ENCODE assay signal across 8 cellular contexts in the genomic region with DNA sequence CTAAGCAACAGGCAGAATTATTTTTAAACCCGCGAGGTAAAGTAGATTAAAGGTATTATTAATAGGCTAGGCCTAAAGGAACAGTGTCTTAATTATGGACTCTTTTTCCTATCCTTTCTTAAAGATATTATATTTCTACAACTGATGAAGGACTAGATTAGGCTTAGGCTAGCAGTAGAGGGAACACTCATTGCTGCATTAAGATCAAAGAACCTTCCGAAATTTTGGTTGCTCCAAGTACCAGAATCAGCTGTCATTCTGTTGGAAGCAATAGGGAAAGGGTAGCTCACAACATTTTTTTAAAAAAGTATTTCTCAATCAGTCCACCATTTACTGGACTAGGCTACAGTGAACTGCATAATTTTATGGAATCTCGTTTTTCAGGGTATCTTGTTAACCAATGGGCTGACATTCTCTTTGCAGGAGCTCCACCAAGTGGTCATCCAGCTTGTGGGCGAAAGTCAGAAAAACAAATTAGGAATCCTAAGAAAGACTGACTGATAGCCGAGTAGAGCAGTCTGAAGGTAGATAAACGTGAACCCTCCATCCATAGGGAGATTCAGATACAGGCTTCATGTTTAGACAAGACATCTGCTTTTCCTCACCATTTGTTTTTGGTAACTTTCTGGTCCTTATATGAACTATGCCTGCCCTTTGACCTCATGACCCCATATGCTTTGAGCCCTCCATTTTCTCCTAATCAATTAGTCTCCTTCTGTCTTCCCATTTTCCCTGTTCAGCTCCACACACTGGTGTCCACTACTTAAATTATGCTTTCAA.
DNase-seq lines count a peak whose midpoint lies in the region; ATAC-seq and TF ChIP-seq lines count a peak whose summit lies in the region.

No MANE protein-coding gene starts in this region.

- DNase-seq in AG04449 (ENCODE audit: low read depth, low spot score) (peak; percentile 45), GM12865 (ENCODE audit: low read depth) (peak; percentile 78), NCI-H1930 (lab: John Stamatoyannopoulos, UW) (peak; percentile 2), activated B cell treated with CpG ODN at 0.5 μM for 24 hours (no peak), fibroblast of gingiva (ENCODE audit: low read depth) (peak; percentile 83)
- DNase-seq in naive thymus-derived CD4-positive, alpha-beta T cell: peak in 3 of 9 donors; percentile 22 to 43 (median 38)
- DNase-seq in stimulated activated naive CD4-positive, alpha-beta T cell treated with Interleukin-2 at 50 U/mL for 16 hours (lab: John Stamatoyannopoulos, UW): no peak

- H3K27me3 ChIP-seq in naive thymus-derived CD4-positive, alpha-beta T cell (ENCODE audit: control insufficient read depth in 2 of 2, insufficient read depth in 2 of 2, low read length in 2 of 2): no peaks in the 10 kb centered on the region

- CTCF ChIA-PET in AG04449 (lab: Yijun Ruan, JAX) (interaction anchor here (0.7 to 3.6 kb wide), 30 partner anchors 9 to 256 kb away, joined by 3 to 75 read pairs (median 5); no protein-coding TSS in a partner anchor), activated B cell treated with CpG ODN at 0.5 μM for 24 hours (lab: Charles Lee) (interaction anchor here (0.9 to 3.5 kb wide), 21 partner anchors 12 to 1801 kb away, joined by 3 to 57 read pairs (median 5); a partner anchor contains a TSS)
- CTCF ChIA-PET in naive thymus-derived CD4-positive, alpha-beta T cell (lab: Charles Lee): interaction anchor here (0.6 to 1.8 kb wide), 5 partner anchors 29 to 1869 kb away, joined by 3 to 11 read pairs (median 7); no protein-coding TSS in a partner anchor

- peaks cover 30 to 31% of the 10 kb centered on the region in 2 donors for H3K4me1 ChIP-seq in naive thymus-derived CD4-positive, alpha-beta T cell (ENCODE audit: control insufficient read depth in 2 of 2, insufficient read depth in 2 of 2, low read length in 2 of 2)

- peak overlapping the region; percentile 81 for H3K4me3 Mint-ChIP-seq in activated B cell treated with CpG ODN at 0.5 μM for 24 hours
- H3K4me3 Mint-ChIP-seq in naive thymus-derived CD4-positive, alpha-beta T cell: peak overlapping the region; percentile 71 to 97 (median 88)

- H3K36me3 ChIP-seq in naive thymus-derived CD4-positive, alpha-beta T cell (ENCODE audit: control insufficient read depth in 2 of 3, insufficient read depth in 3 of 3, low read length in 3 of 3): no peaks in the 10 kb centered on the region

- POLR2A ChIA-PET in AG04449 (lab: Yijun Ruan, JAX) (no interaction called here), activated B cell treated with CpG ODN at 0.5 μM for 24 hours (lab: Charles Lee) (interaction anchor here (0.7 to 3.2 kb wide), 9 partner anchors 27 to 122 kb away, joined by 3 to 28 read pairs (median 3); a partner anchor contains a TSS)
- POLR2A ChIA-PET in naive thymus-derived CD4-positive, alpha-beta T cell (lab: Charles Lee): interaction anchor here (0.6 to 3.5 kb wide), 8 partner anchors 9 to 124 kb away, joined by 3 to 41 read pairs (median 4); a partner anchor contains a TSS

- intact Hi-C loops in activated B cell treated with CpG ODN at 0.5 μM for 24 hours (cut with micrococcal nuclease): loop anchor here (1.0 kb wide), 3 partner anchors 28 to 126 kb away; no protein-coding TSS in a partner anchor
- intact Hi-C loops in naive thymus-derived CD4-positive, alpha-beta T cell (cut with micrococcal nuclease): loop anchor here (1.0 to 10.0 kb wide), 9 partner anchors 28 to 1872 kb away; a partner anchor contains a TSS

- peaks cover 85% of the 10 kb centered on the region for H3K4me1 Mint-ChIP-seq in activated B cell treated with CpG ODN at 0.5 μM for 24 hours
- peaks cover 32 to 87% (median 79%) of the 10 kb centered on the region in 7 donors for H3K4me1 Mint-ChIP-seq in naive thymus-derived CD4-positive, alpha-beta T cell

- peak overlapping the region; percentile 70 for H3K27ac ChIP-seq in naive thymus-derived CD4-positive, alpha-beta T cell (ENCODE audit: low read depth, low read length)

- H3K4me3 ChIP-seq in AG04449 (ENCODE audit: low read depth, low read length): no peak overlapping the region
- peak overlapping the region; percentile 45 for H3K4me3 ChIP-seq in GM12865 (ENCODE audit: low read depth, low read length)
- peak overlapping the region; percentile 43 for H3K4me3 ChIP-seq in naive thymus-derived CD4-positive, alpha-beta T cell (ENCODE audit: low read length)

- no peaks in the 10 kb centered on the region for H3K9me3 ChIP-seq in naive thymus-derived CD4-positive, alpha-beta T cell (ENCODE audit: control insufficient read depth in 2 of 3, low read length in 3 of 3)

- no peaks in the 10 kb centered on the region for H3K36me3 Mint-ChIP-seq in activated B cell treated with CpG ODN at 0.5 μM for 24 hours (ENCODE audit: low read depth)
- H3K36me3 Mint-ChIP-seq in naive thymus-derived CD4-positive, alpha-beta T cell: peaks cover 0 to 21% (median 4%) of the 10 kb centered on the region in 5 donors

- no peaks in the 10 kb centered on the region for H3K27me3 Mint-ChIP-seq in activated B cell treated with CpG ODN at 0.5 μM for 24 hours
- H3K27me3 Mint-ChIP-seq in naive thymus-derived CD4-positive, alpha-beta T cell: no peaks in the 10 kb centered on the region

- peak; percentile 40 for ATAC-seq in HG02759 (IDR thresholded peaks at IDR 0.05; ENCODE audit: unreplicated experiment)
- peak; percentile 32 for ATAC-seq in activated B cell treated with CpG ODN at 0.5 μM for 24 hours (ENCODE audit: low read depth)
- ATAC-seq in naive thymus-derived CD4-positive, alpha-beta T cell: peak; percentile 49

- H3K9me3 Mint-ChIP-seq in activated B cell treated with CpG ODN at 0.5 μM for 24 hours: no peaks in the 10 kb centered on the region
- H3K9me3 Mint-ChIP-seq in naive thymus-derived CD4-positive, alpha-beta T cell: peaks cover 0 to 21% (median 9%) of the 10 kb centered on the region in 11 donors

- peak overlapping the region; percentile 84 for H3K27ac Mint-ChIP-seq in activated B cell treated with CpG ODN at 0.5 μM for 24 hours
- H3K27ac Mint-ChIP-seq in naive thymus-derived CD4-positive, alpha-beta T cell: peak overlapping the region; percentile 85 to 98 (median 96)

- peak; percentile 60 for TF ChIP-seq CTCF in AG04449 (IDR thresholded peaks at IDR 0.05; ENCODE audit: insufficient read depth, low read length, missing control alignments)
- TF ChIP-seq CTCF in GM12865 (IDR thresholded peaks at IDR 0.05; ENCODE audit: insufficient read depth, low read depth, low read length, missing control alignments): peak; percentile 60
- no peak for TF ChIP-seq CTCF in activated B cell treated with CpG ODN at 0.5 μM for 24 hours (IDR thresholded peaks at IDR 0.05)

Comparison
In these comparisons a context has a peak if more than half of its experiments do, and no peak if none do; other contexts are left out.
1. DNase-seq: peak in AG04449 (single experiment), GM12865 (single experiment), NCI-H1930 (2 of 2) and fibroblast of gingiva (single experiment); none in activated B cell treated with CpG ODN at 0.5 μM for 24 hours (single experiment) and stimulated activated naive CD4-positive, alpha-beta T cell treated with Interleukin-2 at 50 U/mL for 16 hours (single experiment).
2. Peak in every context shown above with its lines, with median percentiles within 50 percentile points of each other: ATAC-seq.